8 cellular contexts compared by ENCODE assay signal in the genomic region with DNA sequence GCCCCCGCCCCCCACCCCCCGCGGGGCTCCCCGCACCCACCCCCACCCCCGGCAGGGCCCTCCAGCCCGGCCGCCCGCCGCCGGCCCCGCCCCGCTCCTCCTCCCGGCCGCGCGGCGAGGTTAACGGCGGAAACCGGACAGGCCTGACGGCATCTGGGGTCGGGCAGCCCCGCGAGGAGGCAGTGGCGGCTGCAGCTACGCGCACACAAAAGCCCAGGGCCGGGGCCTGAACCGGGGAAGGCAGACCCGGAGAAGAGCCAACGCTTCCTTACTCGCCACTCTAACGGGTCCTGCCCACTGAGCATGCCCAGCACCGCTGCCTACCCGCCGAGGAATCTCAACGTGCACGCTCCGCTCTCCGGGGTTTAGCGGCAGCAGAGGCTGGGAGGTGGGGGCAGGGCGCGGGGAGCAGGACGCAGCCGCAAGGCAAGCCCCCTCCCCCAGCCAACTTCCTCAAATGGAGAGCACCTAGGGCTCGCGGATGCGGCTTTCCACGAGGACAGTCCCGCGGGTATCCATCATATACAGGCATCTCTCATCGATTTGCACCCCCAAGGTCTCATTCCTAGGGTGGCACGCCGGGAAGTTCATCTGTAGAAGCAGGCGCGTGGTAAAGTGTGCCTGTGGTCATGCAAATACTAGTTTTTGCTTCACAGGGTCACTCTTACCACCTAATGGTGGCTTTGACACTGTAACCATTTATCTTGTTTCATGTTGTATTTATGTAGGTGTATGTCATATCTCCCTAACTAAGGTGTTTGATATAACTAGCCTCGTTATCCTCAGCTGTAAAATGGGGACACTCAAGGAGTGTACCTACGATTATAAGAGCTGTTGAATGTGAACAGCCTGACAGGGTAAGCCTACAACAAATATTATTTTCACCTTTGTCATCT. TPM values are rescaled to one million over a fixed set of nuclear protein-coding genes. Genes with fewer than 3 reads are reported as not detected.
A peak's percentile ranks its signal among the peaks of the same experiment; 100 is the strongest.
DNase-seq lines count a peak whose midpoint lies in the region; ATAC-seq and TF ChIP-seq lines count a peak whose summit lies in the region.

A gene (minus strand): TSS at position 339 of the 896 bp plus-strand sequence. CDS start 761 bp downstream, outside the sequence.

- ATAC-seq in GM21737 (IDR thresholded peaks at IDR 0.05; ENCODE audit: unreplicated experiment): peak; percentile 55

- H3K9me3 ChIP-seq in esophagus (ENCODE audit: control insufficient read depth in 2 of 2, insufficient read depth in 1 of 2, low read depth in 1 of 2, low read length in 1 of 2) (peaks cover 0 to 3% of the 10 kb centered on the region in 2 donors), mucosa of stomach (ENCODE audit: control insufficient read depth, low read length) (no peaks in the 10 kb centered on the region)

- H3K4me3 ChIP-seq in esophagus (ENCODE audit: low read depth in 1 of 2, low read length in 2 of 2) (peak within 1 kb of the TSS; percentile 85 to 87), mucosa of stomach (ENCODE audit: low read length) (peak within 1 kb of the TSS; percentile 66)

- H3K4me1 ChIP-seq in esophagus (ENCODE audit: control insufficient read depth in 2 of 2, insufficient read depth in 2 of 2, low read length in 1 of 2) (no peaks in the 10 kb centered on the region), mucosa of stomach (ENCODE audit: control insufficient read depth, insufficient read depth, low read length) (peaks cover 12% of the 10 kb centered on the region)

- H3K27me3 Mint-ChIP-seq in activated T-cell treated with anti-CD3 and anti-CD28 coated beads, Interleukin-2, amount 50 U/mL, for 24 hours: no peaks in the 10 kb centered on the region

- H3K4me3 Mint-ChIP-seq in activated T-cell treated with anti-CD3 and anti-CD28 coated beads, Interleukin-2, amount 50 U/mL, for 24 hours: peak within 1 kb of the TSS; percentile 97

- peaks cover 40% of the 10 kb centered on the region for H3K36me3 Mint-ChIP-seq in activated T-cell treated with anti-CD3 and anti-CD28 coated beads, Interleukin-2, amount 50 U/mL, for 24 hours (ENCODE audit: low read depth)

- H3K27me3 ChIP-seq in esophagus (ENCODE audit: control insufficient read depth in 1 of 2, insufficient read depth in 2 of 2, low read length in 2 of 2): no peaks in the 10 kb centered on the region
- H3K27me3 ChIP-seq in mucosa of stomach (ENCODE audit: control insufficient read depth, insufficient read depth, low read length): no peaks in the 10 kb centered on the region

- no peaks in the 10 kb centered on the region for H3K36me3 ChIP-seq in esophagus (ENCODE audit: control insufficient read depth in 2 of 2, insufficient read depth in 2 of 2, low read length in 1 of 2)
- no peaks in the 10 kb centered on the region for H3K36me3 ChIP-seq in mucosa of stomach (ENCODE audit: control insufficient read depth, insufficient read depth, low read length)

- WGBS in esophagus, 2 donors: 0 to 1% methylated on average over 41 to 53 of the region's 58 CpGs

- peak within 1 kb of the TSS; percentile 96 for H3K27ac Mint-ChIP-seq in activated T-cell treated with anti-CD3 and anti-CD28 coated beads, Interleukin-2, amount 50 U/mL, for 24 hours

- H3K9me3 Mint-ChIP-seq in activated T-cell treated with anti-CD3 and anti-CD28 coated beads, Interleukin-2, amount 50 U/mL, for 24 hours: no peaks in the 10 kb centered on the region

- H3K27ac ChIP-seq in esophagus (ENCODE audit: low read depth in 2 of 2, low read length in 1 of 2): peak within 1 kb of the TSS; percentile 87 to 96

- DNase-seq in DMS79 treated with DMSO at 0.1 percent for 48 hours (lab: John Stamatoyannopoulos, UW) (peak; percentile 91), KG1 (lab: John Stamatoyannopoulos, UW) (peak; percentile 91)
- DNase-seq in activated T-cell treated with anti-CD3 and anti-CD28 coated beads, Interleukin-2, amount 50 U/mL, for 24 hours: peak; percentile 95
- peak; percentile 94 for DNase-seq in stimulated activated CD8-positive, alpha-beta memory T cell treated with anti-CD3 and anti-CD28 coated beads, Interleukin-4, amount 100 ng/mL, for 48 hours

- peak within 1 kb of the TSS; percentile 66 for H3K9ac ChIP-seq in mucosa of stomach (ENCODE audit: low read length)

- H3K4me1 Mint-ChIP-seq in activated T-cell treated with anti-CD3 and anti-CD28 coated beads, Interleukin-2, amount 50 U/mL, for 24 hours (ENCODE audit: low read depth): peaks cover 43% of the 10 kb centered on the region

TF ChIP-seq in PFSK-1, 5 proteins besides CTCF, POLR2A, EP300 and RAD21:
- TF ChIP-seq FOXP2 (optimal IDR thresholded peaks at IDR 0.05; ENCODE audit: borderline replicate concordance, extremely low read depth, extremely low read length, insufficient read depth): peak; percentile 94
- TF ChIP-seq POLR2AphosphoS5 (IDR thresholded peaks at IDR 0.05; ENCODE audit: low read depth, low read length): peak; percentile 92
- peak; percentile 86; the same call in 1 of the 2 replicates for TF ChIP-seq TAF1 (IDR thresholded peaks at IDR 0.05; ENCODE audit: borderline replicate concordance, insufficient read depth, low read length)
- no peak; the same call in 1 of the 2 replicates for TF ChIP-seq SIN3A (IDR thresholded peaks at IDR 0.05; ENCODE audit: borderline replicate concordance, insufficient read depth, low read length)
- TF ChIP-seq, protein P1, sequence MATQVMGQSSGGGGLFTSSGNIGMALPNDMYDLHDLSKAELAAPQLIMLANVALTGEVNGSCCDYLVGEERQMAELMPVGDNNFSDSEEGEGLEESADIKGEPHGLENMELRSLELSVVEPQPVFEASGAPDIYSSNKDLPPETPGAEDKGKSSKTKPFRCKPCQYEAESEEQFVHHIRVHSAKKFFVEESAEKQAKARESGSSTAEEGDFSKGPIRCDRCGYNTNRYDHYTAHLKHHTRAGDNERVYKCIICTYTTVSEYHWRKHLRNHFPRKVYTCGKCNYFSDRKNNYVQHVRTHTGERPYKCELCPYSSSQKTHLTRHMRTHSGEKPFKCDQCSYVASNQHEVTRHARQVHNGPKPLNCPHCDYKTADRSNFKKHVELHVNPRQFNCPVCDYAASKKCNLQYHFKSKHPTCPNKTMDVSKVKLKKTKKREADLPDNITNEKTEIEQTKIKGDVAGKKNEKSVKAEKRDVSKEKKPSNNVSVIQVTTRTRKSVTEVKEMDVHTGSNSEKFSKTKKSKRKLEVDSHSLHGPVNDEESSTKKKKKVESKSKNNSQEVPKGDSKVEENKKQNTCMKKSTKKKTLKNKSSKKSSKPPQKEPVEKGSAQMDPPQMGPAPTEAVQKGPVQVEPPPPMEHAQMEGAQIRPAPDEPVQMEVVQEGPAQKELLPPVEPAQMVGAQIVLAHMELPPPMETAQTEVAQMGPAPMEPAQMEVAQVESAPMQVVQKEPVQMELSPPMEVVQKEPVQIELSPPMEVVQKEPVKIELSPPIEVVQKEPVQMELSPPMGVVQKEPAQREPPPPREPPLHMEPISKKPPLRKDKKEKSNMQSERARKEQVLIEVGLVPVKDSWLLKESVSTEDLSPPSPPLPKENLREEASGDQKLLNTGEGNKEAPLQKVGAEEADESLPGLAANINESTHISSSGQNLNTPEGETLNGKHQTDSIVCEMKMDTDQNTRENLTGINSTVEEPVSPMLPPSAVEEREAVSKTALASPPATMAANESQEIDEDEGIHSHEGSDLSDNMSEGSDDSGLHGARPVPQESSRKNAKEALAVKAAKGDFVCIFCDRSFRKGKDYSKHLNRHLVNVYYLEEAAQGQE (IDR thresholded peaks at IDR 0.05; ENCODE audit: insufficient read depth in 1 of 2, low read depth in 2 of 2, low read length in 2 of 2): peak in 1 of 2 experiments; percentile 38; a peak in 1 of 4 replicates
TF ChIP-seq in PFSK-1: peak in this region for 4.

RNA-seq across cellular contexts. Expression of the gene that starts here (rescaled TPM):
- 28.2 TPM for polyA plus RNA-seq in PFSK-1 (2012; ENCODE audit: insufficient read length, low read depth)
- 10 to 100 TPM; 50.5 to 73.8 TPM for polyA plus RNA-seq in esophagus

Comparison
In these comparisons a context has a peak if more than half of its experiments do, and no peak if none do; other contexts are left out.
1. Peak in every context shown above with its lines: DNase-seq, ATAC-seq, H3K4me3 ChIP-seq and H3K27ac ChIP-seq.